21 cellular contexts compared by ENCODE assay signal in the genomic region with DNA sequence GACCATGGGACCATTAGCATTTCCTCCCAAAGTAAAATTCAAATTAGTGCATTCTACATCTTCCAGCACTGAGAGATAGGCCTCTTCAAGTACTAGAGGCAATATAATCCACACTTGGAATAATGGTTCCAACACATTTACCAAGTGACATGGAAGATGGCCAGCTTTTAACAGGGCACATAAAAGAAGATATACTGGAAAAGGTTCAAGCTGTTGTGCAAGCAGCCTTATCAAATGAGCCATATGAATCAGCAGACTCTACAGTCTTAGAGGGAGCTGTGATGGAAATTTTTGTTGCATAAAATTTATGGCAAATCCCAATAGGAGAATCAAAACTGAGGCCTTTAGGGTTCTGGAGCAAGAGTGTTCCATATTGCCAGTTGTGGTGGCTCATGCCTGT.
DNase-seq lines count a peak whose midpoint lies in the region; ATAC-seq, FAIRE-seq and TF ChIP-seq lines count a peak whose summit lies in the region.
"Had no signal": no experiment of that assay in that cellular context is flagged by ENCODE, and none has a peak within 500 bp of the region (broad histone marks: within the 10 kb centered on the region; RNA-seq: fewer than 3 reads in every experiment).

No MANE protein-coding gene starts in this region.

- H3K27ac ChIP-seq in right lobe of liver (no peak overlapping the region), HepG2 (ENCODE audit: extremely low read length, insufficient read depth, low read length) (no peak overlapping the region)
- H3K27ac ChIP-seq: 22Rv1, BLaER1, C4-2B, GM23248 had no signal

- H3K9ac ChIP-seq in HepG2 (ENCODE audit: insufficient read depth, low read depth, low read length): no peak overlapping the region
- H3K9ac ChIP-seq: BLaER1, GM23248 had no signal

- H3K27me3 ChIP-seq in right lobe of liver (no peaks in the 10 kb centered on the region), HepG2 (ENCODE audit: control insufficient read depth in 1 of 2, insufficient read depth in 2 of 2, low read length in 2 of 2) (no peaks in the 10 kb centered on the region)
- H3K27me3 ChIP-seq: BLaER1 had no signal

- TF ChIP-seq EP300 in HepG2 (IDR thresholded peaks at IDR 0.05; ENCODE audit: low read depth in 2 of 2, low read length in 2 of 2) (no peak), HepG2 (CRISPR knock-in tag; IDR thresholded peaks at IDR 0.05; ENCODE audit: borderline replicate concordance) (no peak)

- no peak overlapping the region for H3K4me2 ChIP-seq in HepG2 (ENCODE audit: low read depth, low read length)
- H3K4me2 ChIP-seq: BLaER1 had no signal

- in situ Hi-C loops in HepG2 (cut with HindIII; ENCODE audit: extremely low pct_ligation_motif_present, low pct_unique_long_range_greater_than_20kb): no loop called here

- no peaks in the 10 kb centered on the region for H3K79me2 ChIP-seq in HepG2 (ENCODE audit: insufficient read depth, low read length)

- H3K36me3 ChIP-seq in right lobe of liver: no peaks in the 10 kb centered on the region
- H3K36me3 ChIP-seq in HepG2 (replicated peaks in 1 of 2; ENCODE audit: control insufficient read depth in 1 of 2, insufficient read depth in 2 of 2, low read length in 2 of 2): no peaks in the 10 kb centered on the region
- H3K36me3 ChIP-seq: BLaER1 had no signal

- no peak overlapping the region for H3K4me3 ChIP-seq in right lobe of liver
- no peak overlapping the region for H3K4me3 ChIP-seq in HepG2 (replicated peaks in 1 of 3; ENCODE audit: insufficient read depth in 1 of 3, low read depth in 2 of 3, low read length in 3 of 3)
- H3K4me3 ChIP-seq: BLaER1, GM23248 had no signal

- no peak for DNase-seq in right lobe of liver
- DNase-seq in HepG2 (ENCODE audit: low spot score): no peak
- DNase-seq in amniotic epithelial cell (ENCODE audit: low read depth): peak; percentile 0
- peak; percentile 22 for DNase-seq in iris pigment epithelial cell (ENCODE audit: low read depth)
- no peak for DNase-seq in cardiac septum (ENCODE audit: low spot score)
- DNase-seq: Caco-2; CD4-positive, CD25-positive, alpha-beta regulatory T cell; CD8-positive, alpha-beta T cell; DMS153; DND-41; GM23248; H7; HCEC 1CT had no signal

- H2AFZ ChIP-seq in HepG2 (ENCODE audit: low read length): no peak overlapping the region
- H2AFZ ChIP-seq: GM23248 had no signal

- peak in 3 of 4 donors; percentile 24 to 58 (median 36) for ATAC-seq in right lobe of liver
- no peak for ATAC-seq in HepG2
- ATAC-seq in HG02610 (IDR thresholded peaks at IDR 0.05; ENCODE audit: unreplicated experiment): no peak
- ATAC-seq: CD8-positive, alpha-beta T cell had no signal

- BruUV-seq in HepG2 (replicated peaks; lab: Mats Ljungman, UMichigan): no TSS peak

- H3K4me1 ChIP-seq in right lobe of liver: no peaks in the 10 kb centered on the region
- H3K4me1 ChIP-seq in HepG2 (ENCODE audit: insufficient read depth, low read length): no peaks in the 10 kb centered on the region
- H3K4me1 ChIP-seq: BLaER1, Caco-2 had no signal

- no peak for TF ChIP-seq POLR2A in right lobe of liver (IDR thresholded peaks at IDR 0.05)
- TF ChIP-seq POLR2A in HepG2 (IDR thresholded peaks at IDR 0.05; ENCODE audit: insufficient read depth in 1 of 2, low read depth in 2 of 2, low read length in 2 of 2): no peak

- no peak for TF ChIP-seq RAD21 in HepG2 (CRISPR knock-in tag; IDR thresholded peaks at IDR 0.05)

- POLR2A ChIA-PET in HepG2 (lab: Yijun Ruan, JAX): no interaction called here

- no peaks in the 10 kb centered on the region for H3K9me3 ChIP-seq in right lobe of liver
- peaks cover 43% of the 10 kb centered on the region for H3K9me3 ChIP-seq in HepG2 (ENCODE audit: low read length)
- H3K9me3 ChIP-seq: BLaER1, Caco-2 had no signal

- no peak for TF ChIP-seq CTCF in right lobe of liver (IDR thresholded peaks at IDR 0.05)
- no peak for TF ChIP-seq CTCF in HepG2 (CRISPR knock-in tag; IDR thresholded peaks at IDR 0.05)

- H4K20me1 ChIP-seq in HepG2 (ENCODE audit: insufficient read depth, low read length): no peaks in the 10 kb centered on the region
- H4K20me1 ChIP-seq: BLaER1 had no signal

- CTCF ChIA-PET in HepG2 (lab: Yijun Ruan, JAX; ENCODE audit: low intra/inter-chr PET ratio, low total read pairs): no interaction called here

- no peak for FAIRE-seq in HepG2 (lab: Jason Lieb, UNC)
- FAIRE-seq: A204.1, G401.6, GM12892, H1 had no signal

- intact Hi-C loops in right lobe of liver (cut with DNase I): no loop called here
- intact Hi-C loops in HepG2 (cut with micrococcal nuclease; ENCODE audit: unreplicated experiment): no loop called here
- intact Hi-C loops in cardiac septum (cut with DNase I): no loop called here

TF ChIP-seq in HepG2, 621 proteins besides CTCF, POLR2A, EP300 and RAD21:
- TF ChIP-seq, protein P1, sequence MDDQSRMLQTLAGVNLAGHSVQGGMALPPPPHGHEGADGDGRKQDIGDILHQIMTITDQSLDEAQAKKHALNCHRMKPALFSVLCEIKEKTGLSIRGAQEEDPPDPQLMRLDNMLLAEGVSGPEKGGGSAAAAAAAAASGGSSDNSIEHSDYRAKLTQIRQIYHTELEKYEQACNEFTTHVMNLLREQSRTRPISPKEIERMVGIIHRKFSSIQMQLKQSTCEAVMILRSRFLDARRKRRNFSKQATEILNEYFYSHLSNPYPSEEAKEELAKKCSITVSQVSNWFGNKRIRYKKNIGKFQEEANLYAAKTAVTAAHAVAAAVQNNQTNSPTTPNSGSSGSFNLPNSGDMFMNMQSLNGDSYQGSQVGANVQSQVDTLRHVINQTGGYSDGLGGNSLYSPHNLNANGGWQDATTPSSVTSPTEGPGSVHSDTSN (CRISPR knock-in tag; IDR thresholded peaks at IDR 0.05; ENCODE audit: borderline replicate concordance): no peak
- no peak for TF ChIP-seq PPARG (CRISPR knock-in tag; conservative IDR thresholded peaks at IDR 0.05)

Comparison
In these comparisons a context has a peak if more than half of its experiments do, and no peak if none do; other contexts are left out.
1. ATAC-seq: peak in right lobe of liver (3 of 4); none in HepG2 (single experiment) and HG02610 (single experiment).
2. DNase-seq: peak in amniotic epithelial cell (single experiment) and iris pigment epithelial cell (single experiment); none in right lobe of liver (0 of 3), HepG2 (single experiment) and cardiac septum (single experiment).